In the genomic region with DNA sequence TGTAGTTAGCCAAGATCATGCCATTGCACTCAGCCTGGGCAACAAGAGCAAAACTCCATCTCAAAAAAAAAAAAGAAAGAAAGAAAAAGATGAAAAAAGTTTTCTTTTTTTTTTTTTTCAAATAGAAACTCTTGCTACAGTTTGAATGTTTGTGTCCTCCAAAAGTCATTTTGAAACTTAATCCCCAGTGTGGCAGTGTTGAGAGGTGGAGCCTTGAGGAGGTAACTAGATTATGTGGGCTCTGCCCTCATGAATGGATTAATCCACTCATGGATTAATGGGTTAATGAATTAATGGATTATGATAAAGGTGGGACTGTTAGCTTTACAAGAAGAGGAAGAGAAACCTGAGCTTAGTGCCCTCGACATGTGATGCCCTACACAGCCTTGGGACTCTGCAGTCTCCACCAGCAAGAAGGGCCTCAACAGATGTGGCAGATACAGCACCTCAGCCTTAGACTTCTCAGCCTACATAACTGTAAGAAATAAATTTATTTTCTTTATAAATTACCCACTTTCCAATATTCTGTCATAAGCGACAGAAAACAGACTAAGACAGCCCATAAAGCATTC, we compare ENCODE assay signal across 26 cellular contexts. TPM values are rescaled to one million over a fixed set of nuclear protein-coding genes. Genes with fewer than 3 reads are reported as not detected.
DNase-seq lines count a peak whose midpoint lies in the region; ATAC-seq, FAIRE-seq and TF ChIP-seq lines count a peak whose summit lies in the region.
"Had no signal": no experiment of that assay in that cellular context is flagged by ENCODE, and none has a peak within 500 bp of the region (broad histone marks: within the 10 kb centered on the region; RNA-seq: fewer than 3 reads in every experiment).

No MANE protein-coding gene starts in this region.

- no peaks in the 10 kb centered on the region for H3K27me3 Mint-ChIP-seq in dendritic cell treated with granulocyte-macrophage colony-stimulating factor and Interleukin-4, amounts not matched to agents 40 ng/mL and 50 ng/mL, for 4 days
- H3K27me3 Mint-ChIP-seq: activated CD4-positive, alpha-beta T cell treated with anti-CD3 and anti-CD28 coated beads, Interleukin-2, amount 10 ng/mL, durations not matched to agents 7 days and 5 days; CD8-positive, alpha-beta memory T cell; progenitor cell of endocrine pancreas; stimulated activated naive CD8-positive, alpha-beta T cell treated with anti-CD3 and anti-CD28 coated beads, Interleukin-15, amount 100 ng/mL, for 72 hours had no signal

- H3K36me3 Mint-ChIP-seq in dendritic cell treated with granulocyte-macrophage colony-stimulating factor and Interleukin-4, amounts not matched to agents 40 ng/mL and 50 ng/mL, for 4 days (ENCODE audit: low read depth) = peaks cover 7% of the 10 kb centered on the region

- peak overlapping the region; percentile 42 for H3K27ac Mint-ChIP-seq in dendritic cell treated with granulocyte-macrophage colony-stimulating factor and Interleukin-4, amounts not matched to agents 40 ng/mL and 50 ng/mL, for 4 days
- H3K27ac Mint-ChIP-seq: activated CD4-positive, alpha-beta T cell treated with anti-CD3 and anti-CD28 coated beads, Interleukin-2, amount 10 ng/mL, durations not matched to agents 7 days and 5 days; activated T-cell treated with anti-CD3 and anti-CD28 coated beads, Interleukin-2, amount 50 U/mL, for 72 hours; brain; progenitor cell of endocrine pancreas; stimulated activated naive CD8-positive, alpha-beta T cell treated with anti-CD3 and anti-CD28 coated beads, Interleukin-15, amount 100 ng/mL, for 72 hours had no signal

- ATAC-seq in GM21447 (IDR thresholded peaks at IDR 0.05; ENCODE audit: unreplicated experiment) (peak; percentile 72), HG03354 (IDR thresholded peaks at IDR 0.05; ENCODE audit: poor library complexity, severe bottlenecking, unreplicated experiment) (peak; percentile 58), left colon (no peak)
- ATAC-seq: A549; activated T-cell treated with anti-CD3 and anti-CD28 coated beads, Interleukin-2, amount 50 U/mL, for 72 hours; stimulated activated naive CD8-positive, alpha-beta T cell treated with anti-CD3 and anti-CD28 coated beads, Interleukin-15, amount 100 ng/mL, for 72 hours had no signal

- no peaks in the 10 kb centered on the region for H3K9me3 Mint-ChIP-seq in dendritic cell treated with granulocyte-macrophage colony-stimulating factor and Interleukin-4, amounts not matched to agents 40 ng/mL and 50 ng/mL, for 4 days
- H3K9me3 Mint-ChIP-seq: activated CD4-positive, alpha-beta T cell treated with anti-CD3 and anti-CD28 coated beads, Interleukin-2, amount 10 ng/mL, durations not matched to agents 7 days and 5 days; brain; CD8-positive, alpha-beta memory T cell; stimulated activated naive CD8-positive, alpha-beta T cell treated with anti-CD3 and anti-CD28 coated beads, Interleukin-15, amount 100 ng/mL, for 72 hours had no signal

- TF ChIP-seq CTCF in GM10266 (IDR thresholded peaks at IDR 0.05; ENCODE audit: control insufficient read depth, insufficient read depth, low read depth, missing control alignments) = no peak

- intact Hi-C loops in dendritic cell treated with granulocyte-macrophage colony-stimulating factor and Interleukin-4, amounts not matched to agents 40 ng/mL and 50 ng/mL, for 4 days (cut with micrococcal nuclease) = no loop called here
- intact Hi-C loops in left colon (cut with DNase I, micrococcal nuclease) = no loop called here

- FAIRE-seq in GM12891 (lab: Jason Lieb, UNC) = no peak
- FAIRE-seq: A549, H1 had no signal

- TF ChIP-seq POLR2A in GM12891 (IDR thresholded peaks at IDR 0.05; ENCODE audit: low read depth, low read length) = no peak

- H3K4me1 Mint-ChIP-seq in dendritic cell treated with granulocyte-macrophage colony-stimulating factor and Interleukin-4, amounts not matched to agents 40 ng/mL and 50 ng/mL, for 4 days (ENCODE audit: low read depth) = peaks cover 37% of the 10 kb centered on the region
- H3K4me1 Mint-ChIP-seq: brain had no signal

- DNase-seq in GM12891 (ENCODE audit: insufficient read length, low spot score) = no peak
- DNase-seq in NCI-H1930 (lab: John Stamatoyannopoulos, UW) = no peak
- DNase-seq in GM10266 (ENCODE audit: extremely low spot score) = no peak
- no peak for DNase-seq in left colon
- DNase-seq in DMS 273 (lab: John Stamatoyannopoulos, UW; ENCODE audit: unreplicated experiment) = no peak
- DNase-seq: activated CD4-positive, alpha-beta T cell treated with anti-CD3 and anti-CD28 coated beads, Interleukin-2, amount 10 ng/mL, durations not matched to agents 7 days and 5 days; activated naive CD4-positive, alpha-beta T cell treated with Interleukin-2 at 50 U/mL for 16 hours; activated T-cell treated with anti-CD3 and anti-CD28 coated beads, Interleukin-2, amount 50 U/mL, for 72 hours; adrenal gland; CD8-positive, alpha-beta memory T cell; cerebellar nuclear complex; left ventricle myocardium inferior; MV-4-11; NCI-H1694; NCI-H526 treated with DMSO at 0.1 percent for 48 hours; SJCRH30; stimulated activated CD4-positive, alpha-beta T cell treated with anti-CD3 and anti-CD28 coated beads, Interleukin-15, amount 100 ng/mL, for 24 hours; stimulated activated naive CD8-positive, alpha-beta T cell treated with anti-CD3 and anti-CD28 coated beads, Interleukin-15, amount 100 ng/mL, for 72 hours; thyroid gland had no signal

- H3K4me3 Mint-ChIP-seq in dendritic cell treated with granulocyte-macrophage colony-stimulating factor and Interleukin-4, amounts not matched to agents 40 ng/mL and 50 ng/mL, for 4 days = no peak overlapping the region
- H3K4me3 Mint-ChIP-seq: activated CD4-positive, alpha-beta T cell treated with anti-CD3 and anti-CD28 coated beads, Interleukin-2, amount 10 ng/mL, durations not matched to agents 7 days and 5 days; activated T-cell treated with anti-CD3 and anti-CD28 coated beads, Interleukin-2, amount 50 U/mL, for 72 hours; brain; CD8-positive, alpha-beta memory T cell; stimulated activated naive CD8-positive, alpha-beta T cell treated with anti-CD3 and anti-CD28 coated beads, Interleukin-15, amount 100 ng/mL, for 72 hours had no signal

TF ChIP-seq in GM12891, 5 proteins besides CTCF, POLR2A, EP300 and RAD21:
- TF ChIP-seq TAF1 (IDR thresholded peaks at IDR 0.05; ENCODE audit: low read depth, low read length) (no peak), SPI1 (IDR thresholded peaks at IDR 0.05; ENCODE audit: low read depth, low read length) (peak; percentile 76)

RNA-seq across cellular contexts. Expression of a gene that starts 25.1 kb away (rescaled TPM):
- 0.23 TPM for polyA plus RNA-seq in GM12891 (2012; ENCODE audit: low read depth, missing spikeins)
- 1 to 10 TPM; 6.9 to 9.9 TPM for total RNA-seq in left colon

RNA-seq across cellular contexts. Expression of a gene that starts 25.2 kb away (rescaled TPM):
- polyA plus RNA-seq in GM12891 (2012; ENCODE audit: low read depth, missing spikeins) = 11.6 TPM
- 10 to 100 TPM; 35.9 to 42.6 TPM for total RNA-seq in left colon
